Comparison of ENCODE assay signal across 8 cellular contexts in the genomic region with DNA sequence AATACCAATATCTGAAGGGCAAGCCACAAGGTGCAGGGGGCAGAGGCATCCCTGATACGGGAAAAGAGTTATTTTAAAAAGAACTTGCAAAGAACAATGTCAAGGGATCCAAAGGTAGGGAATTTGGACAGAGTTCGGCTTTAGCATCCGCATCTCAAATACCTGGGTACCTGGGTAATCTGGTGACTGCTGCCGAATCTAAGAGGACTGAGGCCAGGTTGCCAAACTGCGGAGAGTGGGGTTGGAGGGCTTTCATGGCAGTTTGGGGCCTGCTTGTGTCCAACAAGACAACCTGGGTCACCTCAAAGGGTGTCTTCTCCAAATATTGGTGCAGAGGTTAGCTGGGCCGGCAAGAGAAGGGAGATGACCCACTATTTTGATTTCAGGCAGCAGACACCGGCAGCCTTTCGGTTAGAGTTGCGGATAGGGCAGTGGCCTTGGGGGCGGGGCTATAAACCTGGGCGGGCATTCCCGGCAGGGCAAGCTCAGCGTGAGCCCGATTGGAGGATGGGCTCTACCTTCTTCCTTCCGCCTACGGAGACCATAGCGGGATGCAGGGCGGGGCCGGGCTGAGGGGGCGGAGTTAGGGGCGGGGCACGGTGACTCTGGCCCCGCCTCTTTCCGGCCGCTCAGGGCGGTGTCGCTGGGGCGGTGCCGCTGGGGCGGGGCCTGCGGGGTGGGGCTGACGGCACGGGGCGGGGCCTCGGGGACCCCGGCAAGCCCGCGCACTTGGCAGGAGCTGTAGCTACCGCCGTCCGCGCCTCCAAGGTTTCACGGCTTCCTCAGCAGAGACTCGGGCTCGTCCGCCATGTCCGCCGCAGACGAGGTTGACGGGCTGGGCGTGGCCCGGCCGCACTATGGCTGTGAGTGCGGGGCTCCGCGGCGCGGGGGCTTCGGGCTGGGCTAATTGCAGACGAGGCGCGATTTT. TPM values are rescaled to one million over a fixed set of nuclear protein-coding genes. Genes with fewer than 3 reads are reported as not detected.
DNase-seq lines count a peak whose midpoint lies in the region; TF ChIP-seq lines count a peak whose summit lies in the region.

A gene with protein sequence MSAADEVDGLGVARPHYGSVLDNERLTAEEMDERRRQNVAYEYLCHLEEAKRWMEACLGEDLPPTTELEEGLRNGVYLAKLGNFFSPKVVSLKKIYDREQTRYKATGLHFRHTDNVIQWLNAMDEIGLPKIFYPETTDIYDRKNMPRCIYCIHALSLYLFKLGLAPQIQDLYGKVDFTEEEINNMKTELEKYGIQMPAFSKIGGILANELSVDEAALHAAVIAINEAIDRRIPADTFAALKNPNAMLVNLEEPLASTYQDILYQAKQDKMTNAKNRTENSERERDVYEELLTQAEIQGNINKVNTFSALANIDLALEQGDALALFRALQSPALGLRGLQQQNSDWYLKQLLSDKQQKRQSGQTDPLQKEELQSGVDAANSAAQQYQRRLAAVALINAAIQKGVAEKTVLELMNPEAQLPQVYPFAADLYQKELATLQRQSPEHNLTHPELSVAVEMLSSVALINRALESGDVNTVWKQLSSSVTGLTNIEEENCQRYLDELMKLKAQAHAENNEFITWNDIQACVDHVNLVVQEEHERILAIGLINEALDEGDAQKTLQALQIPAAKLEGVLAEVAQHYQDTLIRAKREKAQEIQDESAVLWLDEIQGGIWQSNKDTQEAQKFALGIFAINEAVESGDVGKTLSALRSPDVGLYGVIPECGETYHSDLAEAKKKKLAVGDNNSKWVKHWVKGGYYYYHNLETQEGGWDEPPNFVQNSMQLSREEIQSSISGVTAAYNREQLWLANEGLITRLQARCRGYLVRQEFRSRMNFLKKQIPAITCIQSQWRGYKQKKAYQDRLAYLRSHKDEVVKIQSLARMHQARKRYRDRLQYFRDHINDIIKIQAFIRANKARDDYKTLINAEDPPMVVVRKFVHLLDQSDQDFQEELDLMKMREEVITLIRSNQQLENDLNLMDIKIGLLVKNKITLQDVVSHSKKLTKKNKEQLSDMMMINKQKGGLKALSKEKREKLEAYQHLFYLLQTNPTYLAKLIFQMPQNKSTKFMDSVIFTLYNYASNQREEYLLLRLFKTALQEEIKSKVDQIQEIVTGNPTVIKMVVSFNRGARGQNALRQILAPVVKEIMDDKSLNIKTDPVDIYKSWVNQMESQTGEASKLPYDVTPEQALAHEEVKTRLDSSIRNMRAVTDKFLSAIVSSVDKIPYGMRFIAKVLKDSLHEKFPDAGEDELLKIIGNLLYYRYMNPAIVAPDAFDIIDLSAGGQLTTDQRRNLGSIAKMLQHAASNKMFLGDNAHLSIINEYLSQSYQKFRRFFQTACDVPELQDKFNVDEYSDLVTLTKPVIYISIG (N-terminal part only) (plus strand): TSS at position 709 of the 928 bp plus-strand sequence. CDS start 100 bp downstream, at position 809.

- no peak within 1 kb of the TSS for H2BK20ac ChIP-seq in H9 (ENCODE audit: low read depth, low read length, poor library complexity, severe bottlenecking)

- no peak within 1 kb of the TSS for H2BK12ac ChIP-seq in H9 (ENCODE audit: insufficient read length, low read depth, low read length)

- H3K27ac Mint-ChIP-seq in H9, result peak within 1 kb of the TSS; percentile 85 to 96 (median 93)
- peak within 1 kb of the TSS; percentile 90 for H3K27ac Mint-ChIP-seq in neural progenitor cell

- H4K5ac ChIP-seq in H9 (ENCODE audit: insufficient read length, low read depth, low read length), result no peak within 1 kb of the TSS

- H3K14ac ChIP-seq in H9 (ENCODE audit: insufficient read depth, low read length), result peak within 1 kb of the TSS; percentile 86

- no peak within 1 kb of the TSS for H2BK120ac ChIP-seq in H9 (ENCODE audit: low read depth, low read length, poor library complexity, severe bottlenecking)

- H3K18ac ChIP-seq in H9 (ENCODE audit: insufficient read length, low read depth, low read length), result peak within 1 kb of the TSS; percentile 86

- peaks cover 21% of the 10 kb centered on the region for H3F3A ChIP-seq in neural progenitor cell (ENCODE audit: low read depth)

- H3T11ph ChIP-seq in H9 (ENCODE audit: low read length), result no peak within 1 kb of the TSS

- H3K9me3 Mint-ChIP-seq in H9 (no peaks in the 10 kb centered on the region), neural progenitor cell (no peaks in the 10 kb centered on the region)

- H3K4me3 ChIP-seq in MG63 (peak within 1 kb of the TSS; percentile 88), foreskin fibroblast (ENCODE audit: low read depth in 1 of 2, low read length in 2 of 2) (peak within 1 kb of the TSS; percentile 97), neural progenitor cell (peak within 1 kb of the TSS; percentile 80)

- no peak within 1 kb of the TSS for H2AK5ac ChIP-seq in H9 (ENCODE audit: insufficient read length, low read length)

- H2BK15ac ChIP-seq in H9 (ENCODE audit: low read depth, low read length), result no peak within 1 kb of the TSS

- H3K4me3 Mint-ChIP-seq in H9 (peak within 1 kb of the TSS; percentile 83 to 87), neural progenitor cell (peak within 1 kb of the TSS; percentile 90)

- no peaks in the 10 kb centered on the region for H4K20me1 ChIP-seq in H9 (ENCODE audit: control insufficient read depth, insufficient read depth, insufficient read length)
- H4K20me1 ChIP-seq in neural progenitor cell (ENCODE audit: low read depth), result no peaks in the 10 kb centered on the region

- H3K4me1 Mint-ChIP-seq in H9, result peaks cover 38 to 41% of the 10 kb centered on the region in 2 experiments
- peaks cover 16% of the 10 kb centered on the region for H3K4me1 Mint-ChIP-seq in neural progenitor cell

- no peak within 1 kb of the TSS for H3K23ac ChIP-seq in H9 (ENCODE audit: insufficient read length, low read depth, low read length)

- peaks cover 6% of the 10 kb centered on the region; the same call in 1 of the 2 replicates for H3K79me2 ChIP-seq in H9 (ENCODE audit: insufficient read depth, low read length)
- H3K79me2 ChIP-seq in neural progenitor cell (ENCODE audit: low read depth), result peaks cover 10% of the 10 kb centered on the region

- H3K4me2 ChIP-seq in H9 (ENCODE audit: insufficient read depth, insufficient read length, low read length), result peak within 1 kb of the TSS; percentile 99
- peak within 1 kb of the TSS; percentile 81 for H3K4me2 ChIP-seq in neural progenitor cell

- H3K9ac ChIP-seq in H9 (ENCODE audit: extremely low read depth, insufficient read length, low read length), result peak within 1 kb of the TSS; percentile 95
- H3K9ac ChIP-seq in neural progenitor cell, result no peak within 1 kb of the TSS

- no CpG with 5 or more reads among the region's 62 CpGs for WGBS in H9 (ENCODE audit: extremely low coverage, insufficient read length, low lambda C conversion rate)

- H3K36me3 ChIP-seq in MG63 (peaks cover 26% of the 10 kb centered on the region), neural progenitor cell (no peaks in the 10 kb centered on the region)

- TF ChIP-seq CTCF in H9 (conservative IDR thresholded peaks at IDR 0.05), result no peak
- no peak for TF ChIP-seq CTCF in foreskin fibroblast (IDR thresholded peaks at IDR 0.05; ENCODE audit: low read depth, low read length)
- no peak for TF ChIP-seq CTCF in neural progenitor cell (IDR thresholded peaks at IDR 0.05)

- H3K4ac ChIP-seq in H9 (ENCODE audit: low read depth, low read length), result no peak within 1 kb of the TSS; the same call in 1 of the 2 replicates

- no peak within 1 kb of the TSS for H4K8ac ChIP-seq in H9 (replicated peaks; ENCODE audit: insufficient read length, low read depth, low read length)

- peaks cover 11% of the 10 kb centered on the region for H3K23me2 ChIP-seq in H9 (ENCODE audit: insufficient read length, low read depth, low read length, poor library complexity, severe bottlenecking)

- H2BK5ac ChIP-seq in H9 (ENCODE audit: insufficient read length, low read length), result no peak within 1 kb of the TSS

- H3K27ac ChIP-seq in H9 (ENCODE audit: insufficient read length, low read depth, low read length), result no peak within 1 kb of the TSS
- H3K27ac ChIP-seq in neural progenitor cell, result no peak within 1 kb of the TSS

- no peak within 1 kb of the TSS for H3K56ac ChIP-seq in H9 (ENCODE audit: insufficient read length, low read depth, low read length)

- H3K27me3 ChIP-seq in H9 (ENCODE audit: insufficient read depth, low read length) (no peaks in the 10 kb centered on the region), MG63 (no peaks in the 10 kb centered on the region; the same call in 1 of the 2 replicates), neural progenitor cell (no peaks in the 10 kb centered on the region)

- H3K27me3 Mint-ChIP-seq in H9 (ENCODE audit: low read depth) (no peaks in the 10 kb centered on the region), neural progenitor cell (ENCODE audit: insufficient read depth, low read depth) (peaks cover 2% of the 10 kb centered on the region)

- H4K91ac ChIP-seq in H9 (ENCODE audit: insufficient read length, low read depth, low read length), result no peak within 1 kb of the TSS

- H3K9me3 ChIP-seq in H9 (ENCODE audit: control insufficient read depth, low read depth, low read length) (no peaks in the 10 kb centered on the region), MG63 (no peaks in the 10 kb centered on the region), neural progenitor cell (ENCODE audit: low read depth) (no peaks in the 10 kb centered on the region)

- DNase-seq in ELR (ENCODE audit: low read depth) (peak; percentile 97), H9 (peak; percentile 99), MG63 (peak; percentile 97), SHP77 treated with DMSO at 0.1 percent for 48 hours (lab: John Stamatoyannopoulos, UW) (peak; percentile 95), activated gamma-delta T cell (lab: John Stamatoyannopoulos, UW) (peak; percentile 93), foreskin fibroblast (peak; percentile 95 to 98), neural progenitor cell (ENCODE audit: low spot score) (peak; percentile 97), stromal cell of bone marrow (ENCODE audit: low read depth) (peak; percentile 91)

- H2AFZ ChIP-seq in H9 (ENCODE audit: low read length) (peak within 1 kb of the TSS; percentile 37), neural progenitor cell (replicated peaks) (peak within 1 kb of the TSS; percentile 100)

- H3K36me3 Mint-ChIP-seq in H9 (ENCODE audit: insufficient read depth in 1 of 3, low read depth in 3 of 3), result peaks cover 4 to 20% (median 8%) of the 10 kb centered on the region in 3 experiments; a peak in 5 of 7 replicates
- H3K36me3 Mint-ChIP-seq in neural progenitor cell, result peaks cover 7% of the 10 kb centered on the region

- peaks cover 5% of the 10 kb centered on the region; the same call in 1 of the 2 replicates for H3K4me1 ChIP-seq in H9 (ENCODE audit: insufficient read depth, low read length)
- H3K4me1 ChIP-seq in neural progenitor cell, result peaks cover 17% of the 10 kb centered on the region

- H3K79me1 ChIP-seq in H9 (ENCODE audit: insufficient read depth, low read depth, low read length, poor library complexity, severe bottlenecking), result no peaks in the 10 kb centered on the region

RNA-seq across cellular contexts. Expression of the gene that starts here (rescaled TPM):
- total RNA-seq in H9 (2021) (67.0 and 72.4 TPM in 2 replicates), neural progenitor cell (ENCODE audit: low replicate concordance) (35.9 and 44.8 TPM in 2 replicates)
- 52.8 and 81.8 TPM in 2 replicates for total RNA-seq in MG63 (2014; rRNA removed; shearing (Covaris generic); ENCODE audit: low replicate concordance)
